Comparison of ENCODE assay signal across 8 cellular contexts in genomic region chr11:117814766-117815261, GRCh38. TPM values are rescaled to one million over a fixed set of nuclear protein-coding genes. Genes with fewer than 3 reads are reported as not detected.
DNase-seq lines count a peak whose midpoint lies in the region; ATAC-seq lines count a peak whose summit lies in the region.
"Had no signal": no experiment of that assay in that cellular context is flagged by ENCODE, and none has a peak within 500 bp of the region (broad histone marks: within the 10 kb centered on the region; RNA-seq: fewer than 3 reads in every experiment).

No MANE protein-coding gene starts in this region.

- no peaks in the 10 kb centered on the region for H3K9me3 Mint-ChIP-seq in activated T-cell treated with anti-CD3 and anti-CD28 coated beads, Interleukin-2, amount 50 U/mL, for 72 hours
- no peaks in the 10 kb centered on the region for H3K9me3 Mint-ChIP-seq in immature natural killer cell

- H3K36me3 Mint-ChIP-seq in activated T-cell treated with anti-CD3 and anti-CD28 coated beads, Interleukin-2, amount 50 U/mL, for 72 hours (ENCODE audit: insufficient read depth in 2 of 2): no peaks in the 10 kb centered on the region
- H3K36me3 Mint-ChIP-seq in immature natural killer cell: no peaks in the 10 kb centered on the region

- DNase-seq in NCI-H748 (lab: John Stamatoyannopoulos, UW; ENCODE audit: unreplicated experiment) (peak; percentile 96), immature natural killer cell (peak; percentile 71 to 84 (median 76)), amniotic stem cell (lab: John Stamatoyannopoulos, UW) (no peak)
- DNase-seq in activated T-cell treated with anti-CD3 and anti-CD28 coated beads, Interleukin-2, amount 50 U/mL, for 72 hours: peak; percentile 88 to 90
- DNase-seq in stimulated activated CD4-positive, alpha-beta T cell treated with anti-CD3 and anti-CD28 coated beads, TNF-alpha, amount 100 ng/mL, for 48 hours (ENCODE audit: low read depth in 3 of 3): peak; percentile 53 to 61 (median 57)

- peak overlapping the region; percentile 71 to 83 for H3K4me3 Mint-ChIP-seq in activated T-cell treated with anti-CD3 and anti-CD28 coated beads, Interleukin-2, amount 50 U/mL, for 72 hours
- H3K4me3 Mint-ChIP-seq in immature natural killer cell: peak overlapping the region; percentile 72 to 85 (median 77)

- peak overlapping the region; percentile 82 for H3K27ac Mint-ChIP-seq in activated T-cell treated with anti-CD3 and anti-CD28 coated beads, Interleukin-2, amount 50 U/mL, for 72 hours
- peak overlapping the region; percentile 71 to 91 (median 84) for H3K27ac Mint-ChIP-seq in immature natural killer cell

- H3K4me1 Mint-ChIP-seq in activated T-cell treated with anti-CD3 and anti-CD28 coated beads, Interleukin-2, amount 50 U/mL, for 72 hours (ENCODE audit: low read depth): peaks cover 64% of the 10 kb centered on the region
- H3K4me1 Mint-ChIP-seq in immature natural killer cell: peaks cover 32 to 35% of the 10 kb centered on the region in 2 donors

- H3K27me3 Mint-ChIP-seq in activated T-cell treated with anti-CD3 and anti-CD28 coated beads, Interleukin-2, amount 50 U/mL, for 72 hours (ENCODE audit: low read depth): no peaks in the 10 kb centered on the region
- peaks cover 4 to 12% (median 7%) of the 10 kb centered on the region in 3 donors for H3K27me3 Mint-ChIP-seq in immature natural killer cell (ENCODE audit: low read depth in 3 of 3)

- ATAC-seq in GM19023 (IDR thresholded peaks at IDR 0.05; ENCODE audit: unreplicated experiment) (peak; percentile 42), HG03139 (IDR thresholded peaks at IDR 0.05; ENCODE audit: unreplicated experiment) (peak; percentile 36)
- peak; percentile 48 to 61 for ATAC-seq in activated T-cell treated with anti-CD3 and anti-CD28 coated beads, Interleukin-2, amount 50 U/mL, for 72 hours (replicated peaks in 1 of 2)

RNA-seq across cellular contexts. Expression of gene FXYD2, which starts 9.7 kb away (rescaled TPM):
- 1 to 10 TPM; 2.4 to 3.7 TPM for total RNA-seq in activated T-cell treated with anti-CD3 and anti-CD28 coated beads, Interleukin-2, amount 50 U/mL, for 72 hours
- 10 to 100 TPM in 1 of 3 donors, 1 to 10 TPM in 2; 1.3 to 12.0 (median 3.4) TPM for polyA plus RNA-seq in immature natural killer cell
- total RNA-seq: bronchial epithelial cell had no signal

RNA-seq across cellular contexts. Expression of gene DSCAML1, which starts 17.8 kb away (rescaled TPM):
- total RNA-seq in activated T-cell treated with anti-CD3 and anti-CD28 coated beads, Interleukin-2, amount 50 U/mL, for 72 hours: 1 to 10 TPM; 1.5 to 2.5 TPM
- polyA plus RNA-seq in immature natural killer cell: not detected
